Comparison of ENCODE assay signal across 1 cellular context in genomic region chr6:43806041-43806757, GRCh38.
TF ChIP-seq lines count a peak whose summit lies in the region.

No MANE protein-coding gene starts in this region.

TF ChIP-seq in HepG2, 621 proteins besides CTCF, POLR2A, EP300 and RAD21 (continued from another document and continues in another):
- TF ChIP-seq MYPOP (CRISPR knock-in tag; IDR thresholded peaks at IDR 0.05) (peak; percentile 71; the same call in 1 of the 2 replicates), ATF2 (CRISPR knock-in tag; IDR thresholded peaks at IDR 0.05) (peak; percentile 91), MIER3 (CRISPR knock-in tag; IDR thresholded peaks at IDR 0.05; ENCODE audit: borderline replicate concordance) (peak; percentile 99), KDM4B (CRISPR knock-in tag; IDR thresholded peaks at IDR 0.05) (no peak), CENPBD1 (CRISPR knock-in tag; IDR thresholded peaks at IDR 0.05; ENCODE audit: borderline replicate concordance, low read depth) (0 out of 2 replicates have a peak, but pooled peaks have one; percentile 94), IRF9 (CRISPR knock-in tag; IDR thresholded peaks at IDR 0.05; ENCODE audit: borderline replicate concordance) (0 out of 2 replicates have a peak, but pooled peaks have one; percentile 57), CREM (IDR thresholded peaks at IDR 0.05) (peak; percentile 73), CREM (CRISPR knock-in tag; IDR thresholded peaks at IDR 0.05) (no peak), ZNF703 (CRISPR knock-in tag; IDR thresholded peaks at IDR 0.05; ENCODE audit: borderline replicate concordance) (no peak; the same call in 1 of the 2 replicates), FOXM1 (CRISPR knock-in tag; IDR thresholded peaks at IDR 0.05) (no peak), SP4 (CRISPR knock-in tag; IDR thresholded peaks at IDR 0.05) (peak; percentile 83), SNRNP70 (IDR thresholded peaks at IDR 0.05; ENCODE audit: low read depth, low read length) (no peak), ZNF441 (CRISPR knock-in tag; IDR thresholded peaks at IDR 0.05; ENCODE audit: borderline replicate concordance) (no peak; the same call in 1 of the 2 replicates), ARID4A (CRISPR knock-in tag; IDR thresholded peaks at IDR 0.05; ENCODE audit: borderline replicate concordance) (peak; percentile 70), HMGXB4 (CRISPR knock-in tag; IDR thresholded peaks at IDR 0.05; ENCODE audit: borderline replicate concordance in 1 of 2, low read depth in 1 of 2) (peak; percentile 39 to 77; a peak in 3 of 4 replicates), MED1 (CRISPR knock-in tag; IDR thresholded peaks at IDR 0.05) (peak; percentile 96), ZGPAT (CRISPR knock-in tag; IDR thresholded peaks at IDR 0.05) (peak; percentile 85), ZNF121 (CRISPR knock-in tag; IDR thresholded peaks at IDR 0.05) (no peak; the same call in 1 of the 2 replicates), MIXL1 (CRISPR knock-in tag; IDR thresholded peaks at IDR 0.05) (peak; percentile 88), REPIN1 (CRISPR knock-in tag; IDR thresholded peaks at IDR 0.05; ENCODE audit: borderline replicate concordance, low read depth) (no peak; the same call in 1 of the 2 replicates), ELF3 (CRISPR knock-in tag; IDR thresholded peaks at IDR 0.05) (peak; percentile 94), ELK4 (CRISPR knock-in tag; IDR thresholded peaks at IDR 0.05; ENCODE audit: borderline replicate concordance) (no peak), ZNF124 (CRISPR knock-in tag; IDR thresholded peaks at IDR 0.05) (0 out of 2 replicates have a peak, but pooled peaks have one; percentile 36), KLF6 (CRISPR knock-in tag; IDR thresholded peaks at IDR 0.05) (peak; percentile 79; the same call in 1 of the 2 replicates), GMEB2 (CRISPR knock-in tag; IDR thresholded peaks at IDR 0.05; ENCODE audit: low read depth) (no peak), ZNF280B (CRISPR knock-in tag; IDR thresholded peaks at IDR 0.05; ENCODE audit: borderline replicate concordance) (peak; percentile 85), ZNF614 (CRISPR knock-in tag; IDR thresholded peaks at IDR 0.05; ENCODE audit: borderline replicate concordance) (peak; percentile 68; the same call in 1 of the 2 replicates), SOX6 (IDR thresholded peaks at IDR 0.05) (no peak), SOX6 (CRISPR knock-in tag; IDR thresholded peaks at IDR 0.05) (peak; percentile 90), ZSCAN21 (CRISPR knock-in tag; IDR thresholded peaks at IDR 0.05; ENCODE audit: borderline replicate concordance) (peak; percentile 50; the same call in 1 of the 2 replicates), ZNF609 (CRISPR knock-in tag; IDR thresholded peaks at IDR 0.05; ENCODE audit: borderline replicate concordance) (peak; percentile 86), TFDP1 (CRISPR knock-in tag; IDR thresholded peaks at IDR 0.05; ENCODE audit: borderline replicate concordance) (peak; percentile 18; the same call in 1 of the 2 replicates)
